ENCODE assay signal across 1 cellular context in the genomic region with DNA sequence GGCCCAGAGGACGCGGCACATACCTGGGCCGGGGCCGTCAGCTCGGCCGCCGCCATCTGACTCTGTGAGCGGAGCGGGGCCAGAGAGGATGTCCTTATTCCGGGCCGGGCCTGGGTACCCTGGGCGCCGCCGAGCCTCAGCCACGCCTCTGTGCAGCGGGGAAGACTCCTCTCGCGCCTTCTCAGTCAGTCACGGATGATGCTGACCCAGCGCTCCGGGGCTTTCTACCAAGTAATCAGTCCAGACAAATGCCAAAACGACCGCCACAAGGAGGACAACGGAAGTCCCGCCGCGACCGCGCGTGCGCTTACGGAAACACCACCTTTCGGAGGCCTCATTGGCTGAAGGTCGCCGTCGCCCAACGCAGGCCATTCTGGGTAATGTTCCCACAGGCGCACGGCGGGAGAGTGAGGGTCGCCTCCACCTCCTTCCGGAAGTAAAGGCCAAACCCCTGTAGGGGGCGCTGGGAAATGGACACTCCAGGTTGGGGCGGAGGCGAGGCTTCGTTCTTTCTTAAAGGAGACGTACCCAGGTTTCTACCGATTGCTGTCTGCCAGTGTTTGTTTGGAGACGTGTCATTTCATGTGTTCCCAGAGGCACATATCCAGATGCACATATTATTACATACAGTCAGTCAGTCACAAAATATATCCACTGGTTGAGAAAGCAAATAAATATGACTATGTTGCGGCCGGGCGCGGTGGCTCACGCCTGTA.
TF ChIP-seq lines count a peak whose summit lies in the region.

A gene (minus strand): TSS at position 288 of the 716 bp plus-strand sequence. CDS start 232 bp downstream, at position 56.

TF ChIP-seq in SK-N-SH, 30 proteins besides CTCF, POLR2A, EP300 and RAD21 (continued from another document):
- TF ChIP-seq, protein P1, sequence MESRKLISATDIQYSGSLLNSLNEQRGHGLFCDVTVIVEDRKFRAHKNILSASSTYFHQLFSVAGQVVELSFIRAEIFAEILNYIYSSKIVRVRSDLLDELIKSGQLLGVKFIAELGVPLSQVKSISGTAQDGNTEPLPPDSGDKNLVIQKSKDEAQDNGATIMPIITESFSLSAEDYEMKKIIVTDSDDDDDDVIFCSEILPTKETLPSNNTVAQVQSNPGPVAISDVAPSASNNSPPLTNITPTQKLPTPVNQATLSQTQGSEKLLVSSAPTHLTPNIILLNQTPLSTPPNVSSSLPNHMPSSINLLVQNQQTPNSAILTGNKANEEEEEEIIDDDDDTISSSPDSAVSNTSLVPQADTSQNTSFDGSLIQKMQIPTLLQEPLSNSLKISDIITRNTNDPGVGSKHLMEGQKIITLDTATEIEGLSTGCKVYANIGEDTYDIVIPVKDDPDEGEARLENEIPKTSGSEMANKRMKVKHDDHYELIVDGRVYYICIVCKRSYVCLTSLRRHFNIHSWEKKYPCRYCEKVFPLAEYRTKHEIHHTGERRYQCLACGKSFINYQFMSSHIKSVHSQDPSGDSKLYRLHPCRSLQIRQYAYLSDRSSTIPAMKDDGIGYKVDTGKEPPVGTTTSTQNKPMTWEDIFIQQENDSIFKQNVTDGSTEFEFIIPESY (IDR thresholded peaks at IDR 0.05; ENCODE audit: borderline replicate concordance, low read depth), result no peak
- TF ChIP-seq, protein P2, sequence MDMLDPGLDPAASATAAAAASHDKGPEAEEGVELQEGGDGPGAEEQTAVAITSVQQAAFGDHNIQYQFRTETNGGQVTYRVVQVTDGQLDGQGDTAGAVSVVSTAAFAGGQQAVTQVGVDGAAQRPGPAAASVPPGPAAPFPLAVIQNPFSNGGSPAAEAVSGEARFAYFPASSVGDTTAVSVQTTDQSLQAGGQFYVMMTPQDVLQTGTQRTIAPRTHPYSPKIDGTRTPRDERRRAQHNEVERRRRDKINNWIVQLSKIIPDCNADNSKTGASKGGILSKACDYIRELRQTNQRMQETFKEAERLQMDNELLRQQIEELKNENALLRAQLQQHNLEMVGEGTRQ (IDR thresholded peaks at IDR 0.05; ENCODE audit: borderline replicate concordance, low read depth, low read length), result no peak
- TF ChIP-seq GABPA (IDR thresholded peaks at IDR 0.05; ENCODE audit: low read depth), result peak; percentile 86
- TF ChIP-seq TCF12 (IDR thresholded peaks at IDR 0.05), result no peak
- no peak for TF ChIP-seq RCOR1 (IDR thresholded peaks at IDR 0.05; ENCODE audit: low read length)
- peak; percentile 86 for TF ChIP-seq CHD2 (IDR thresholded peaks at IDR 0.05; ENCODE audit: low read length, partially characterized antibody)
- TF ChIP-seq NFIC (IDR thresholded peaks at IDR 0.05; ENCODE audit: borderline replicate concordance), result no peak
- TF ChIP-seq MXI1 (IDR thresholded peaks at IDR 0.05; ENCODE audit: low read depth, low read length), result peak; percentile 74
- no peak for TF ChIP-seq GATA2 (CRISPR knock-in tag; IDR thresholded peaks at IDR 0.05)
- no peak for TF ChIP-seq TAF1 (IDR thresholded peaks at IDR 0.05; ENCODE audit: borderline replicate concordance, low read depth, low read length)
- TF ChIP-seq JUND (IDR thresholded peaks at IDR 0.05), result no peak
- TF ChIP-seq SIN3A (IDR thresholded peaks at IDR 0.05; ENCODE audit: borderline replicate concordance, low read depth, low read length), result no peak
- TF ChIP-seq, protein P3, sequence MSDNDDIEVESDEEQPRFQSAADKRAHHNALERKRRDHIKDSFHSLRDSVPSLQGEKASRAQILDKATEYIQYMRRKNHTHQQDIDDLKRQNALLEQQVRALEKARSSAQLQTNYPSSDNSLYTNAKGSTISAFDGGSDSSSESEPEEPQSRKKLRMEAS (IDR thresholded peaks at IDR 0.05; ENCODE audit: low read depth), result peak; percentile 74
- TF ChIP-seq SMC3 (IDR thresholded peaks at IDR 0.05; ENCODE audit: low read depth, low read length), result 0 out of 2 replicates have a peak, but pooled peaks have one; percentile 3
- TF ChIP-seq, protein P4, sequence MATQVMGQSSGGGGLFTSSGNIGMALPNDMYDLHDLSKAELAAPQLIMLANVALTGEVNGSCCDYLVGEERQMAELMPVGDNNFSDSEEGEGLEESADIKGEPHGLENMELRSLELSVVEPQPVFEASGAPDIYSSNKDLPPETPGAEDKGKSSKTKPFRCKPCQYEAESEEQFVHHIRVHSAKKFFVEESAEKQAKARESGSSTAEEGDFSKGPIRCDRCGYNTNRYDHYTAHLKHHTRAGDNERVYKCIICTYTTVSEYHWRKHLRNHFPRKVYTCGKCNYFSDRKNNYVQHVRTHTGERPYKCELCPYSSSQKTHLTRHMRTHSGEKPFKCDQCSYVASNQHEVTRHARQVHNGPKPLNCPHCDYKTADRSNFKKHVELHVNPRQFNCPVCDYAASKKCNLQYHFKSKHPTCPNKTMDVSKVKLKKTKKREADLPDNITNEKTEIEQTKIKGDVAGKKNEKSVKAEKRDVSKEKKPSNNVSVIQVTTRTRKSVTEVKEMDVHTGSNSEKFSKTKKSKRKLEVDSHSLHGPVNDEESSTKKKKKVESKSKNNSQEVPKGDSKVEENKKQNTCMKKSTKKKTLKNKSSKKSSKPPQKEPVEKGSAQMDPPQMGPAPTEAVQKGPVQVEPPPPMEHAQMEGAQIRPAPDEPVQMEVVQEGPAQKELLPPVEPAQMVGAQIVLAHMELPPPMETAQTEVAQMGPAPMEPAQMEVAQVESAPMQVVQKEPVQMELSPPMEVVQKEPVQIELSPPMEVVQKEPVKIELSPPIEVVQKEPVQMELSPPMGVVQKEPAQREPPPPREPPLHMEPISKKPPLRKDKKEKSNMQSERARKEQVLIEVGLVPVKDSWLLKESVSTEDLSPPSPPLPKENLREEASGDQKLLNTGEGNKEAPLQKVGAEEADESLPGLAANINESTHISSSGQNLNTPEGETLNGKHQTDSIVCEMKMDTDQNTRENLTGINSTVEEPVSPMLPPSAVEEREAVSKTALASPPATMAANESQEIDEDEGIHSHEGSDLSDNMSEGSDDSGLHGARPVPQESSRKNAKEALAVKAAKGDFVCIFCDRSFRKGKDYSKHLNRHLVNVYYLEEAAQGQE (IDR thresholded peaks at IDR 0.05; ENCODE audit: low read depth, low read length), result no peak
- no peak for TF ChIP-seq MEF2A (IDR thresholded peaks at IDR 0.05; ENCODE audit: borderline replicate concordance, low read depth)
- no peak for TF ChIP-seq FOSL2 (IDR thresholded peaks at IDR 0.05; ENCODE audit: borderline replicate concordance, low read depth)
- no peak for TF ChIP-seq FOXJ3 (CRISPR knock-in tag; IDR thresholded peaks at IDR 0.05)
- peak; percentile 35; the same call in 1 of the 2 replicates for TF ChIP-seq POLR2AphosphoS5 (IDR thresholded peaks at IDR 0.05; ENCODE audit: low read depth, low read length)
- TF ChIP-seq FOXM1 (IDR thresholded peaks at IDR 0.05; ENCODE audit: low read depth), result no peak
- peak; percentile 57 for TF ChIP-seq NRF1 (IDR thresholded peaks at IDR 0.05; ENCODE audit: low read depth, low read length)
- TF ChIP-seq, protein P5, sequence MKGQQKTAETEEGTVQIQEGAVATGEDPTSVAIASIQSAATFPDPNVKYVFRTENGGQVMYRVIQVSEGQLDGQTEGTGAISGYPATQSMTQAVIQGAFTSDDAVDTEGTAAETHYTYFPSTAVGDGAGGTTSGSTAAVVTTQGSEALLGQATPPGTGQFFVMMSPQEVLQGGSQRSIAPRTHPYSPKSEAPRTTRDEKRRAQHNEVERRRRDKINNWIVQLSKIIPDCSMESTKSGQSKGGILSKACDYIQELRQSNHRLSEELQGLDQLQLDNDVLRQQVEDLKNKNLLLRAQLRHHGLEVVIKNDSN (IDR thresholded peaks at IDR 0.05; ENCODE audit: borderline replicate concordance, low read depth), result no peak
